27 cellular contexts compared by ENCODE assay signal in the genomic region with DNA sequence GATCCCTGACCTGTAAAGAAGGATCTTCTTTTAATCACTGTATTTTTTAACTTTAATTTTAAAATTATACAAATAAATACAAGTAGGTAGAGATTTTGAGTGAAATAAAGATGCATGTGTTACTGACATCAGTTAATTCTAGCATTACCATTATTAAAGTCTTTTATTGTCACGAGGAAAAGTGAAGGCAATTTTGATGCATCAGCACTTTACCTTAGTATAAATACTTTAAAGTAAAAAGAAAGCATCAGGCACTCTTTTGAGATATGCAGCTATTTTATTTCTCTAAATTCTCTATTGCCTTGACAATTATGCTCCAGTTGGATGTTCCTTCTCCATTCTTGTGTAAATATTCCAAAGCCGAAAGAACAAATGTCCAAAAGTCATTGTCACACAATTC. TPM values are rescaled to one million over a fixed set of nuclear protein-coding genes. Genes with fewer than 3 reads are reported as not detected.
A peak's percentile ranks its signal among the peaks of the same experiment; 100 is the strongest.
DNase-seq lines count a peak whose midpoint lies in the region; ATAC-seq, FAIRE-seq and TF ChIP-seq lines count a peak whose summit lies in the region.
"Had no signal": no experiment of that assay in that cellular context is flagged by ENCODE, and none has a peak within 500 bp of the region (broad histone marks: within the 10 kb centered on the region; RNA-seq: fewer than 3 reads in every experiment).

No MANE protein-coding gene starts in this region.

- no peaks in the 10 kb centered on the region for H4K20me1 ChIP-seq in HepG2 (ENCODE audit: insufficient read depth, low read length)
- H4K20me1 ChIP-seq in K562 (replicated peaks; ENCODE audit: control insufficient read depth, insufficient read depth, low read length): no peaks in the 10 kb centered on the region
- H4K20me1 ChIP-seq: BLaER1 treated with 17β-estradiol and CSF1 and Interleukin-3, amounts not matched to agents 10 nM and 100 nM had no signal

- no peak for FAIRE-seq in HepG2 (lab: Jason Lieb, UNC)
- no peak for FAIRE-seq in K562 (lab: Jason Lieb, UNC)
- FAIRE-seq: A204.1, D721Med, GM12878, GM19239 had no signal

- BruUV-seq in HepG2 (replicated peaks; lab: Mats Ljungman, UMichigan): no TSS peak
- BruUV-seq in K562 (replicated peaks; lab: Mats Ljungman, UMichigan): no TSS peak

- H2AFZ ChIP-seq in HepG2 (ENCODE audit: low read length): no peak overlapping the region
- H2AFZ ChIP-seq in K562 (ENCODE audit: low read depth, low read length): no peak overlapping the region

- H3K4me3 ChIP-seq in HepG2 (replicated peaks in 1 of 3; ENCODE audit: insufficient read depth in 1 of 3, low read depth in 2 of 3, low read length in 3 of 3): no peak overlapping the region
- no peak overlapping the region for H3K4me3 ChIP-seq in right lobe of liver
- no peak overlapping the region for H3K4me3 ChIP-seq in K562
- peak overlapping the region; percentile 72; the same call in 1 of the 2 replicates for H3K4me3 ChIP-seq in iPS-20b (ENCODE audit: low read length)
- H3K4me3 ChIP-seq: BLaER1 treated with 17β-estradiol and CSF1 and Interleukin-3, amounts not matched to agents 10 nM and 100 nM; GM12878 had no signal

- H3K4me2 ChIP-seq in HepG2 (ENCODE audit: low read depth, low read length) (no peak overlapping the region), K562 (ENCODE audit: insufficient read depth, low read length) (no peak overlapping the region)
- H3K4me2 ChIP-seq: BLaER1 treated with 17β-estradiol and CSF1 and Interleukin-3, amounts not matched to agents 10 nM and 100 nM had no signal

- H3K36me3 ChIP-seq in HepG2 (replicated peaks in 1 of 2; ENCODE audit: control insufficient read depth in 1 of 2, insufficient read depth in 2 of 2, low read length in 2 of 2) (no peaks in the 10 kb centered on the region), right lobe of liver (no peaks in the 10 kb centered on the region), K562 (ENCODE audit: control insufficient read depth, insufficient read depth, low read length) (no peaks in the 10 kb centered on the region), iPS-20b (ENCODE audit: insufficient read depth, low read depth, low read length) (no peaks in the 10 kb centered on the region)
- H3K36me3 ChIP-seq: BE2C; BLaER1 treated with 17β-estradiol and CSF1 and Interleukin-3, amounts not matched to agents 10 nM and 100 nM had no signal

- 0% methylated on average over 2 of the region's 2 CpGs for WGBS in HepG2 (ENCODE audit: low lambda C conversion rate)
- 47% methylated on average over 2 of the region's 2 CpGs for WGBS in right lobe of liver (ENCODE audit: insufficient coverage, low coverage, low lambda C conversion rate, missing lambda C conversion rate)
- WGBS in K562 (ENCODE audit: insufficient coverage, low coverage, missing lambda C conversion rate): 4% methylated on average over 2 of the region's 2 CpGs

- TF ChIP-seq POLR2A in HepG2 (IDR thresholded peaks at IDR 0.05; ENCODE audit: insufficient read depth in 1 of 2, low read depth in 2 of 2, low read length in 2 of 2) (no peak), right lobe of liver (IDR thresholded peaks at IDR 0.05) (no peak), K562 (conservative IDR thresholded peaks at IDR 0.05) (no peak)

- TF ChIP-seq CTCF in HepG2 (CRISPR knock-in tag; IDR thresholded peaks at IDR 0.05): no peak
- no peak for TF ChIP-seq CTCF in right lobe of liver (IDR thresholded peaks at IDR 0.05)
- TF ChIP-seq CTCF in K562 (IDR thresholded peaks at IDR 0.05 in 2 of 3, conservative IDR thresholded peaks at IDR 0.05 in 1 of 3; ENCODE audit: insufficient read depth in 2 of 3, low read depth in 1 of 3, low read length in 3 of 3): no peak

- in situ Hi-C loops in HepG2 (cut with HindIII; ENCODE audit: extremely low pct_ligation_motif_present, low pct_unique_long_range_greater_than_20kb) (no loop called here), K562 (cut with MboI) (no loop called here)

- no peaks in the 10 kb centered on the region for H3K9me1 ChIP-seq in K562 (ENCODE audit: control insufficient read depth, insufficient read depth, low read length)

- CTCF ChIA-PET in HepG2 (lab: Yijun Ruan, JAX; ENCODE audit: low intra/inter-chr PET ratio, low total read pairs) (no interaction called here), K562 (lab: Yijun Ruan, JAX; ENCODE audit: low intra/inter-chr PET ratio) (no interaction called here)

- TF ChIP-seq RAD21 in HepG2 (CRISPR knock-in tag; IDR thresholded peaks at IDR 0.05) (no peak), K562 (CRISPR knock-in tag; conservative IDR thresholded peaks at IDR 0.05 in 1 of 2, IDR thresholded peaks at IDR 0.05 in 1 of 2) (no peak)

- TF ChIP-seq EP300 in HepG2 (IDR thresholded peaks at IDR 0.05; ENCODE audit: low read depth in 2 of 2, low read length in 2 of 2): no peak
- no peak for TF ChIP-seq EP300 in HepG2 (CRISPR knock-in tag; IDR thresholded peaks at IDR 0.05; ENCODE audit: borderline replicate concordance)
- no peak for TF ChIP-seq EP300 in K562 (IDR thresholded peaks at IDR 0.05; ENCODE audit: low read length)

- POLR2A ChIA-PET in HepG2 (lab: Yijun Ruan, JAX): no interaction called here
- POLR2A ChIA-PET in K562 (lab: Yijun Ruan, JAX): no interaction called here

- no peak for DNase-seq in HepG2 (ENCODE audit: low spot score)
- DNase-seq in right lobe of liver: no peak
- DNase-seq in K562 (ENCODE audit: extremely low read depth in 1 of 4, low spot score in 3 of 4): no peak
- no peak for DNase-seq in NCI-H2227 (lab: John Stamatoyannopoulos, UW; ENCODE audit: unreplicated experiment)
- DNase-seq in NCI-H1417 treated with DMSO at 0.1 percent for 48 hours (lab: John Stamatoyannopoulos, UW): no peak
- DNase-seq in NCI-H1436 treated with DMSO at 0.1 percent for 48 hours (lab: John Stamatoyannopoulos, UW): no peak
- DNase-seq in NCI-H1048 (lab: John Stamatoyannopoulos, UW): no peak
- DNase-seq: ACHN; AML-193; BE2C; CD4-positive, alpha-beta T cell; CD8-positive, alpha-beta memory T cell; DMS 273 treated with DMSO at 0.1 percent for 48 hours; DMS79; EL; GDM1; GOT3; H7; HCEC 1CT had no signal

- H3K79me2 ChIP-seq in HepG2 (ENCODE audit: insufficient read depth, low read length): no peaks in the 10 kb centered on the region
- no peaks in the 10 kb centered on the region for H3K79me2 ChIP-seq in K562 (ENCODE audit: control insufficient read depth, insufficient read depth, low read length)

- H3K4me1 ChIP-seq in HepG2 (ENCODE audit: insufficient read depth, low read length) (no peaks in the 10 kb centered on the region), right lobe of liver (no peaks in the 10 kb centered on the region), K562 (replicated peaks in 1 of 2; ENCODE audit: control insufficient read depth in 2 of 2, insufficient read depth in 2 of 2, low read length in 2 of 2) (no peaks in the 10 kb centered on the region), iPS-20b (ENCODE audit: insufficient read depth, low read length) (peaks cover 19% of the 10 kb centered on the region; the same call in 1 of the 2 replicates)
- H3K4me1 ChIP-seq: BE2C; BLaER1 treated with 17β-estradiol and CSF1 and Interleukin-3, amounts not matched to agents 10 nM and 100 nM had no signal

- no peak overlapping the region for H3K9ac ChIP-seq in HepG2 (ENCODE audit: insufficient read depth, low read depth, low read length)
- no peak overlapping the region for H3K9ac ChIP-seq in K562 (ENCODE audit: insufficient read depth in 1 of 2, low read depth in 2 of 2, low read length in 2 of 2)
- H3K9ac ChIP-seq in iPS-20b (ENCODE audit: low read depth, low read length): peak overlapping the region; percentile 35; the same call in 1 of the 2 replicates
- H3K9ac ChIP-seq: BLaER1 treated with 17β-estradiol and CSF1 and Interleukin-3, amounts not matched to agents 10 nM and 100 nM had no signal

- no peak for ATAC-seq in HepG2
- no peak for ATAC-seq in right lobe of liver
- no peak for ATAC-seq in K562
- ATAC-seq: GM12878 had no signal

- H3K9me3 ChIP-seq in HepG2 (ENCODE audit: low read length): peaks cover 24% of the 10 kb centered on the region; the same call in 1 of the 2 replicates
- H3K9me3 ChIP-seq in right lobe of liver: no peaks in the 10 kb centered on the region
- no peaks in the 10 kb centered on the region; the same call in 1 of the 2 replicates for H3K9me3 ChIP-seq in K562 (replicated peaks; ENCODE audit: control insufficient read depth, insufficient read depth, low read depth, low read length)
- no peaks in the 10 kb centered on the region for H3K9me3 ChIP-seq in iPS-20b (ENCODE audit: insufficient read depth, low read depth, low read length)
- H3K9me3 ChIP-seq: BE2C had no signal

- H3K27me3 ChIP-seq in HepG2 (ENCODE audit: control insufficient read depth in 1 of 2, insufficient read depth in 2 of 2, low read length in 2 of 2): no peaks in the 10 kb centered on the region
- H3K27me3 ChIP-seq in right lobe of liver: peaks cover 0 to 7% of the 10 kb centered on the region in 2 donors
- no peaks in the 10 kb centered on the region for H3K27me3 ChIP-seq in K562 (ENCODE audit: control insufficient read depth in 2 of 2, insufficient read depth in 2 of 2, low read length in 2 of 2)
- H3K27me3 ChIP-seq in iPS-20b (ENCODE audit: insufficient read depth, low read length): peaks cover 32% of the 10 kb centered on the region

- H3K27ac ChIP-seq in HepG2 (ENCODE audit: extremely low read length, insufficient read depth, low read length): no peak overlapping the region
- no peak overlapping the region for H3K27ac ChIP-seq in right lobe of liver
- no peak overlapping the region for H3K27ac ChIP-seq in K562 (ENCODE audit: extremely low read depth, low read depth, low read length)
- no peak overlapping the region for H3K27ac ChIP-seq in iPS-20b (ENCODE audit: low read length)
- H3K27ac ChIP-seq: 22Rv1; BLaER1 treated with 17β-estradiol and CSF1 and Interleukin-3, amounts not matched to agents 10 nM and 100 nM had no signal

- intact Hi-C loops in HepG2 (cut with micrococcal nuclease; ENCODE audit: unreplicated experiment) (no loop called here), right lobe of liver (cut with DNase I) (no loop called here), K562 (cut with micrococcal nuclease) (no loop called here)

RNA-seq across cellular contexts. Expression of gene HTR1A, which starts 4.6 kb away (rescaled TPM):
- not detected in 2 replicates for total RNA-seq in HepG2 (2016; rRNA removed; fragmentation: Illumina TruSeq; extraction: Trizol)
- not detected in 2 replicates for total RNA-seq in HepG2 (2016; cell fraction: cytosol; rRNA removed; fragmentation: Illumina TruSeq; extraction: Trizol; ENCODE audit: low read depth)
- not detected in 2 replicates for total RNA-seq in HepG2 (2016; cell fraction: insoluble cytoplasmic fraction; rRNA removed; fragmentation: Illumina TruSeq; extraction: Trizol)
- total RNA-seq in HepG2 (2016; cell fraction: membrane; rRNA removed; fragmentation: Illumina TruSeq; extraction: Trizol): not detected in 2 replicates
- not detected in 2 replicates for total RNA-seq in HepG2 (2016; cell fraction: nucleus; rRNA removed; fragmentation: Illumina TruSeq; extraction: Trizol)
- polyA plus RNA-seq in HepG2 (2011; rRNA removed): not detected in 2 replicates
- polyA plus RNA-seq in HepG2 (2011; cell fraction: cytosol; rRNA removed): not detected in 2 replicates
- not detected in 2 replicates for polyA plus RNA-seq in HepG2 (2011; cell fraction: nucleus; rRNA removed)
- not detected in 2 replicates for polyA plus RNA-seq in HepG2 (2012)
- polyA plus RNA-seq in HepG2 (2016; cell fraction: cytosol; fragmentation: Illumina TruSeq; extraction: Trizol; ENCODE audit: low read depth): not detected in 2 replicates
- not detected in 2 replicates for polyA plus RNA-seq in HepG2 (2016; cell fraction: insoluble cytoplasmic fraction; fragmentation: Illumina TruSeq; extraction: Trizol; ENCODE audit: low read depth)
- not detected in 2 replicates for polyA plus RNA-seq in HepG2 (2016; cell fraction: membrane; fragmentation: Illumina TruSeq; extraction: Trizol; ENCODE audit: low read depth)
- polyA plus RNA-seq in HepG2 (2016; cell fraction: nucleus; fragmentation: Illumina TruSeq; extraction: Trizol; ENCODE audit: insufficient read depth, low read depth): not detected in 2 replicates
- polyA minus RNA-seq in HepG2 (2011; rRNA and poly(A)+ RNA removed; ENCODE audit: low replicate concordance): not detected in 2 replicates
- not detected in 2 replicates for polyA minus RNA-seq in HepG2 (2011; cell fraction: cytosol; rRNA and poly(A)+ RNA removed)
- not detected in 2 replicates for polyA minus RNA-seq in HepG2 (2011; cell fraction: nucleus; rRNA and poly(A)+ RNA removed)
- total RNA-seq in right lobe of liver: under 1 TPM in 1 of 6 experiments, not detected in 5; 0.18 TPM
- not detected in 2 replicates for total RNA-seq in K562 (2011; cell fraction: chromatin; rRNA removed; ENCODE audit: low replicate concordance)
- not detected in 2 replicates for total RNA-seq in K562 (2011; cell fraction: nucleolus; rRNA removed)
- not detected in 2 replicates for total RNA-seq in K562 (2011; cell fraction: nucleoplasm; rRNA removed)
- total RNA-seq in K562 (2014; rRNA removed): not detected in 2 replicates
- not detected in 2 replicates for total RNA-seq in K562 (2014; rRNA removed; fragmentation: Illumina TruSeq; extraction: Trizol)
- not detected in 2 replicates for total RNA-seq in K562 (2015; rRNA removed; fragmentation: Illumina TruSeq; extraction: Trizol)
- total RNA-seq in K562 (2021): not detected in 2 replicates
- not detected in 2 replicates for polyA plus RNA-seq in K562 (2011; rRNA removed)
- polyA plus RNA-seq in K562 (2011; cell fraction: cytosol; rRNA removed): not detected in 2 replicates
- polyA plus RNA-seq in K562 (2011; cell fraction: nucleus; rRNA removed): not detected in 2 replicates
- not detected in 2 replicates for polyA plus RNA-seq in K562 (2012)
- not detected in 2 replicates for polyA plus RNA-seq in K562 (2014; fragmentation: Illumina TruSeq; extraction: Trizol)
- polyA plus RNA-seq in K562 (2014; fragmentation: Nextera tagmentation; extraction: Ambion mirVana): not detected
- polyA plus RNA-seq in K562 (2014; rRNA removed): not detected in 2 replicates
- not detected in 2 replicates for polyA minus RNA-seq in K562 (2011; rRNA and poly(A)+ RNA removed)
- not detected in 2 replicates for polyA minus RNA-seq in K562 (2011; cell fraction: cytosol; rRNA and poly(A)+ RNA removed)
- not detected in 2 replicates for polyA minus RNA-seq in K562 (2011; cell fraction: nucleus; rRNA and poly(A)+ RNA removed)
- total RNA-seq: CD4-positive, alpha-beta T cell; CD8-positive, alpha-beta memory T cell; GM12878; H7 had no signal
- polyA plus RNA-seq: CD14-positive monocyte; CD8-positive, alpha-beta memory T cell; GM12878 had no signal

Comparison
In these comparisons a context has a peak if more than half of its experiments do, and no peak if none do; other contexts are left out.
1. Of the 241 proteins assayed by ChIP-seq in both HepG2 and K562: peak only in HepG2: none; only in K562: MAFG; in both: MAFF and MAFK; in neither: 238.